15 cellular contexts compared by ENCODE assay signal in the genomic region with DNA sequence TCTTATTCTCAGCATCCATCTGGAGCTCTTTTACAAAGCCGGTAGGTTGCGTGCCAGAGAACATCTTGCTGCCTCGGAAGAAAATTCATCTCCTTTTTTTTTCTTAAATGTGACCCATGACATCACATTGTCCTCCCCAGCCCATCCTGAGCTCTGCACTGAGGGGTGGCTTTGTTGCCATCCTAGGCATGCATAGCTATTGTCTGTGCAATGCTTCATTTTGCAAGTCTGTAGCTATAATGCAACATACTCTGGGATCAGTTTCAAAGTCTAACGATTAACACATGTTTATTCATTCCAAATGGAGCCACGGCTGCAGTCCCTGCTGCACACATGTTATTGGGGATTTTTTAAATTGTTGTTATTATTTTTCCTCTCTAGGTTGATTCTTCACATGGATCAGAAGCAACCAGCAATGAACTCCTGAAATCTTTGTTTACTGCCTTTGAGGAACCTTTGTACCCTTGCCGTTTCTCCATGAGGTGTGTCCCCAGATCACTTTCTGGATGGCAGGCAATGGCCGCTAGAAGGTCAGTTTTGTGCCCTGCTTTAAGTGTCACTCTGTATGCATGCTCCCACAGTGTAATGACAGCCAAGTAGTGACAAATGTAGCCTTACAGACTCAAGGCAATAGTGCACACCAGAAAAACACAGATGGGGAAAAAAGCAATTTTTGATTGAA. TPM values are rescaled to one million over a fixed set of nuclear protein-coding genes. Genes with fewer than 3 reads are reported as not detected.
DNase-seq lines count a peak whose midpoint lies in the region; ATAC-seq, FAIRE-seq and TF ChIP-seq lines count a peak whose summit lies in the region.
"Had no signal": no experiment of that assay in that cellular context is flagged by ENCODE, and none has a peak within 500 bp of the region (broad histone marks: within the 10 kb centered on the region; RNA-seq: fewer than 3 reads in every experiment).

No MANE protein-coding gene starts in this region.

- no peak for FAIRE-seq in GM12891 (lab: Jason Lieb, UNC)
- FAIRE-seq: urothelium cell line had no signal

- peaks cover 73% of the 10 kb centered on the region for H3K4me1 Mint-ChIP-seq in HFFc6 (ENCODE audit: low read depth)

- no peak for TF ChIP-seq POLR2A in GM12891 (IDR thresholded peaks at IDR 0.05; ENCODE audit: low read depth, low read length)

- no peak for TF ChIP-seq CTCF in HFFc6 (IDR thresholded peaks at IDR 0.05)

- H3K27ac Mint-ChIP-seq in HFFc6: peak overlapping the region; percentile 78

- peak; percentile 74 for DNase-seq in AG08396 (ENCODE audit: low spot score)
- peak; percentile 89 for DNase-seq in HFFc6
- DNase-seq in epidermal melanocyte (ENCODE audit: insufficient read length, low spot score): peak; percentile 75
- peak; percentile 20 for DNase-seq in mucosa of gallbladder (ENCODE audit: low spot score)
- no peak for DNase-seq in GM12891 (ENCODE audit: insufficient read length, low spot score)
- no peak for DNase-seq in SIG-M5 treated with dmso at 0.1 percent for 504 hours (lab: John Stamatoyannopoulos, UW; ENCODE audit: unreplicated experiment)
- DNase-seq: activated CD4-positive, alpha-beta T cell treated with anti-CD3 and anti-CD28 coated beads, Interleukin-2, amount 50 U/mL, for 1 hour; effector CD4-positive, alpha-beta T cell; GDM1; mammary epithelial cell; NCI-H510A treated with DMSO at 0.1 percent for 48 hours had no signal

- peak overlapping the region; percentile 68 for H3K4me3 Mint-ChIP-seq in HFFc6

- H3K9me3 Mint-ChIP-seq in HFFc6: no peaks in the 10 kb centered on the region

- ATAC-seq in HG03175 (IDR thresholded peaks at IDR 0.05; ENCODE audit: unreplicated experiment) (no peak), HG03135 (IDR thresholded peaks at IDR 0.05; ENCODE audit: unreplicated experiment) (no peak)
- ATAC-seq: Panc1 had no signal

- no peaks in the 10 kb centered on the region for H3K27me3 Mint-ChIP-seq in HFFc6 (ENCODE audit: insufficient read depth)

- 0 out of 2 replicates have a peak, but pooled peaks cover 4% of the 10 kb centered on the region for H3K36me3 Mint-ChIP-seq in HFFc6 (ENCODE audit: low read depth)

TF ChIP-seq in GM12891, 5 proteins besides CTCF, POLR2A, EP300 and RAD21:
- TF ChIP-seq SPI1 (IDR thresholded peaks at IDR 0.05; ENCODE audit: low read depth, low read length): no peak

RNA-seq across cellular contexts. Expression of gene NRP1, which starts 47.6 kb away (rescaled TPM):
- total RNA-seq in HFFc6 (2021; fragmentation: NEBNext Ultra II Directional; extraction: Animal tissue kit (Norgen Biotek cat#: 25700)): 100 to 1,000 TPM; 136 to 164 (median 147) TPM
- total RNA-seq in mucosa of gallbladder: 76.2 TPM
- 0.06 TPM for polyA plus RNA-seq in GM12891 (2012; ENCODE audit: low read depth, missing spikeins)

Comparison
In these comparisons a context has a peak if more than half of its experiments do, and no peak if none do; other contexts are left out.
1. DNase-seq: peak in AG08396 (single experiment), HFFc6 (single experiment), epidermal melanocyte (single experiment) and mucosa of gallbladder (single experiment); none in GM12891 (single experiment) and SIG-M5 treated with dmso at 0.1 percent for 504 hours (single experiment).